ENCODE assay signal across 20 cellular contexts in genomic region chr9:78671785-78672184, GRCh38.
"Had no signal": no experiment of that assay in that cellular context is flagged by ENCODE, and none has a peak within 500 bp of the region (broad histone marks: within the 10 kb centered on the region; RNA-seq: fewer than 3 reads in every experiment).

No MANE protein-coding gene starts in this region.

- ATAC-seq: esophagus mucosa; gastrocnemius medialis; heart right ventricle; left lobe of liver; mucosa of descending colon; naive thymus-derived CD8-positive, alpha-beta T cell; sciatic nerve; stimulated activated memory B cell treated with anti-CD40 and anti-IgM and Interleukin-4, amounts not matched to agents 10 μg/mL and 1 μg/mL and 100 μg/mL, for 72 hours; upper lobe of right lung had no signal

- H3K4me3 Mint-ChIP-seq: naive thymus-derived CD8-positive, alpha-beta T cell; neural crest cell; stimulated activated memory B cell treated with anti-CD40 and anti-IgM and Interleukin-4, amounts not matched to agents 10 μg/mL and 1 μg/mL and 100 μg/mL, for 72 hours; stimulated activated naive CD8-positive, alpha-beta T cell treated with anti-CD3 and anti-CD28 coated beads, Interleukin-15, Interleukin-2, amounts not matched to agents 100 ng/mL and 50 ng/mL, for 24 hours had no signal

- H3K36me3 Mint-ChIP-seq: naive thymus-derived CD8-positive, alpha-beta T cell; stimulated activated memory B cell treated with anti-CD40 and anti-IgM and Interleukin-4, amounts not matched to agents 10 μg/mL and 1 μg/mL and 100 μg/mL, for 72 hours had no signal

- H3K27ac Mint-ChIP-seq: stimulated activated memory B cell treated with anti-CD40 and anti-IgM and Interleukin-4, amounts not matched to agents 10 μg/mL and 1 μg/mL and 100 μg/mL, for 72 hours; stimulated activated naive CD8-positive, alpha-beta T cell treated with anti-CD3 and anti-CD28 coated beads, Interleukin-15, Interleukin-2, amounts not matched to agents 100 ng/mL and 50 ng/mL, for 24 hours had no signal

- DNase-seq: effector memory CD4-positive, alpha-beta T cell; gastrocnemius medialis; heart right ventricle; hypothalamus; kidney glomerular epithelial cell; mammary epithelial cell; mucosa of descending colon; naive thymus-derived CD8-positive, alpha-beta T cell; posterior cingulate gyrus; spleen; stimulated activated CD4-positive, alpha-beta T cell treated with anti-CD3 and anti-CD28 coated beads, Interleukin-15, amount 100 ng/mL, for 24 hours; stimulated activated CD4-positive, alpha-beta T cell treated with anti-CD3 and anti-CD28 coated beads, Interleukin-1b, Interleukin-23, amount 100 ng/mL, for 48 hours; stimulated activated CD4-positive, alpha-beta T cell treated with anti-CD3 and anti-CD28 coated beads, Interleukin-4, amount 100 ng/mL, for 24 hours; upper lobe of right lung had no signal

- H3K27me3 Mint-ChIP-seq: stimulated activated memory B cell treated with anti-CD40 and anti-IgM and Interleukin-4, amounts not matched to agents 10 μg/mL and 1 μg/mL and 100 μg/mL, for 72 hours; stimulated activated naive CD8-positive, alpha-beta T cell treated with anti-CD3 and anti-CD28 coated beads, Interleukin-15, Interleukin-2, amounts not matched to agents 100 ng/mL and 50 ng/mL, for 24 hours had no signal

- H3K9me3 Mint-ChIP-seq: stimulated activated memory B cell treated with anti-CD40 and anti-IgM and Interleukin-4, amounts not matched to agents 10 μg/mL and 1 μg/mL and 100 μg/mL, for 72 hours had no signal

- H3K4me1 Mint-ChIP-seq: naive thymus-derived CD8-positive, alpha-beta T cell; neural crest cell; stimulated activated memory B cell treated with anti-CD40 and anti-IgM and Interleukin-4, amounts not matched to agents 10 μg/mL and 1 μg/mL and 100 μg/mL, for 72 hours had no signal
